In genomic region chr15:72197460-72198409, GRCh38 we compare ENCODE assay signal across 9 cellular contexts. TPM values are rescaled to one million over a fixed set of nuclear protein-coding genes. Genes with fewer than 3 reads are reported as not detected.
DNase-seq lines count a peak whose midpoint lies in the region; ATAC-seq and TF ChIP-seq lines count a peak whose summit lies in the region.
"Had no signal": no experiment of that assay in that cellular context is flagged by ENCODE, and none has a peak within 500 bp of the region (broad histone marks: within the 10 kb centered on the region; RNA-seq: fewer than 3 reads in every experiment).

TSS of gene GRAMD2A (minus strand) at chr15:72197787.

- peak within 1 kb of the TSS in 1 of 8 donors; percentile 76 for H3K27ac Mint-ChIP-seq in CD8-positive, alpha-beta memory T cell
- H3K27ac Mint-ChIP-seq in HFFc6 (peak within 1 kb of the TSS; percentile 65), type B pancreatic cell (peak within 1 kb of the TSS; percentile 78)
- no peak within 1 kb of the TSS for H3K27ac Mint-ChIP-seq in activated CD4-positive, alpha-beta T cell treated with anti-CD3 and anti-CD28 coated beads, Interleukin-2, amount 10 ng/mL, durations not matched to agents 24 days and 14 days
- peak within 1 kb of the TSS in 2 of 10 donors; percentile 33 to 63 for H3K27ac Mint-ChIP-seq in naive thymus-derived CD8-positive, alpha-beta T cell

- H3K36me3 ChIP-seq in CD8-positive, alpha-beta memory T cell (ENCODE audit: insufficient read depth, low read length) = peaks cover 29% of the 10 kb centered on the region
- H3K36me3 ChIP-seq in esophagus (ENCODE audit: control insufficient read depth in 2 of 2, insufficient read depth in 2 of 2, low read length in 1 of 2) = peaks cover 12 to 40% of the 10 kb centered on the region in 2 donors

- whole genome bisulfite sequencing in esophagus, 2 donors = 8 to 13% methylated on average over 65 to 85 of the region's 85 CpGs

- no peak for DNase-seq in CD8-positive, alpha-beta memory T cell
- DNase-seq in HFFc6 (no peak), type B pancreatic cell (ENCODE audit: extremely low spot score, unreplicated experiment) (no peak)
- peak; percentile 76 for DNase-seq in activated CD4-positive, alpha-beta T cell treated with anti-CD3 and anti-CD28 coated beads, Interleukin-2, amount 10 ng/mL, durations not matched to agents 24 days and 14 days
- peak in 4 of 10 donors; percentile 3 to 19 (median 8) for DNase-seq in naive thymus-derived CD8-positive, alpha-beta T cell

- peak within 1 kb of the TSS in 5 of 7 donors; percentile 55 to 82 (median 67) for H3K4me3 Mint-ChIP-seq in CD8-positive, alpha-beta memory T cell
- H3K4me3 Mint-ChIP-seq in HFFc6 (peak within 1 kb of the TSS; percentile 76), type B pancreatic cell (peak within 1 kb of the TSS; percentile 87)
- H3K4me3 Mint-ChIP-seq in activated CD4-positive, alpha-beta T cell treated with anti-CD3 and anti-CD28 coated beads, Interleukin-2, amount 10 ng/mL, durations not matched to agents 24 days and 14 days = peak within 1 kb of the TSS; percentile 69
- peak within 1 kb of the TSS; percentile 57 to 80 (median 70) for H3K4me3 Mint-ChIP-seq in naive thymus-derived CD8-positive, alpha-beta T cell

- H3K36me3 Mint-ChIP-seq in CD8-positive, alpha-beta memory T cell = peaks cover 0 to 47% (median 5%) of the 10 kb centered on the region in 3 donors
- H3K36me3 Mint-ChIP-seq in HFFc6 (ENCODE audit: low read depth) (peaks cover 19% of the 10 kb centered on the region), type B pancreatic cell (peaks cover 4% of the 10 kb centered on the region)
- peaks cover 46% of the 10 kb centered on the region for H3K36me3 Mint-ChIP-seq in activated CD4-positive, alpha-beta T cell treated with anti-CD3 and anti-CD28 coated beads, Interleukin-2, amount 10 ng/mL, durations not matched to agents 24 days and 14 days (ENCODE audit: low read depth)
- H3K36me3 Mint-ChIP-seq in naive thymus-derived CD8-positive, alpha-beta T cell = peaks cover 0 to 48% (median 5%) of the 10 kb centered on the region in 3 donors

- CTCF ChIA-PET in CD8-positive, alpha-beta memory T cell (lab: Charles Lee) = interaction anchor here (2.1 to 5.1 kb wide), 4 partner anchors 24 to 88 kb away, joined by 4 to 51 read pairs (median 18); partner anchors contain the start of gene PKM

- peak; percentile 44 to 52 for ATAC-seq in naive thymus-derived CD8-positive, alpha-beta T cell
- ATAC-seq in GM21423 (IDR thresholded peaks at IDR 0.05; ENCODE audit: unreplicated experiment) (no peak), HG03457 (IDR thresholded peaks at IDR 0.05; ENCODE audit: unreplicated experiment) (no peak)

- no peak within 1 kb of the TSS for H3K4me3 ChIP-seq in CD8-positive, alpha-beta memory T cell (ENCODE audit: low read length)
- H3K4me3 ChIP-seq in esophagus (ENCODE audit: low read depth in 1 of 2, low read length in 2 of 2) = peak within 1 kb of the TSS; percentile 57 to 60

- peaks cover 0 to 17% (median 5%) of the 10 kb centered on the region in 3 donors for H3K4me1 Mint-ChIP-seq in CD8-positive, alpha-beta memory T cell
- peaks cover 31% of the 10 kb centered on the region for H3K4me1 Mint-ChIP-seq in HFFc6 (ENCODE audit: low read depth)
- H3K4me1 Mint-ChIP-seq in activated CD4-positive, alpha-beta T cell treated with anti-CD3 and anti-CD28 coated beads, Interleukin-2, amount 10 ng/mL, durations not matched to agents 24 days and 14 days = peaks cover 18% of the 10 kb centered on the region
- H3K4me1 Mint-ChIP-seq in naive thymus-derived CD8-positive, alpha-beta T cell = peaks cover 3 to 15% (median 9%) of the 10 kb centered on the region in 4 donors
- H3K4me1 Mint-ChIP-seq in type B pancreatic cell (ENCODE audit: unreplicated experiment) = peaks cover 9% of the 10 kb centered on the region

- H3K27ac ChIP-seq in CD8-positive, alpha-beta memory T cell (ENCODE audit: low read depth, low read length) = no peak within 1 kb of the TSS
- H3K27ac ChIP-seq in esophagus (ENCODE audit: low read depth in 2 of 2, low read length in 1 of 2) = peak within 1 kb of the TSS; percentile 8 to 18

- peaks cover 18 to 25% of the 10 kb centered on the region in 2 donors for H3K27me3 Mint-ChIP-seq in CD8-positive, alpha-beta memory T cell
- H3K27me3 Mint-ChIP-seq in HFFc6 (ENCODE audit: insufficient read depth) = peaks cover 17% of the 10 kb centered on the region
- H3K27me3 Mint-ChIP-seq in activated CD4-positive, alpha-beta T cell treated with anti-CD3 and anti-CD28 coated beads, Interleukin-2, amount 10 ng/mL, durations not matched to agents 24 days and 14 days = peaks cover 13% of the 10 kb centered on the region
- H3K27me3 Mint-ChIP-seq in naive thymus-derived CD8-positive, alpha-beta T cell = peaks cover 6 to 36% (median 16%) of the 10 kb centered on the region in 5 donors
- H3K27me3 Mint-ChIP-seq in type B pancreatic cell = peaks cover 37% of the 10 kb centered on the region

- peaks cover 8% of the 10 kb centered on the region for H3K27me3 ChIP-seq in CD8-positive, alpha-beta memory T cell (ENCODE audit: insufficient read depth, low read length, poor library complexity, severe bottlenecking)
- no peaks in the 10 kb centered on the region for H3K27me3 ChIP-seq in esophagus (ENCODE audit: control insufficient read depth in 1 of 2, insufficient read depth in 2 of 2, low read length in 2 of 2)

- no peaks in the 10 kb centered on the region for H3K9me3 ChIP-seq in CD8-positive, alpha-beta memory T cell (ENCODE audit: low read length)
- H3K9me3 ChIP-seq in esophagus (ENCODE audit: control insufficient read depth in 2 of 2, insufficient read depth in 1 of 2, low read depth in 1 of 2, low read length in 1 of 2) = no peaks in the 10 kb centered on the region

- POLR2A ChIA-PET in CD8-positive, alpha-beta memory T cell (lab: Charles Lee) = interaction anchor here (1.7 kb wide), 1 partner anchor 29 kb away, joined by 4 read pairs; no protein-coding TSS in a partner anchor
- POLR2A ChIA-PET in naive thymus-derived CD8-positive, alpha-beta T cell (lab: Charles Lee) = no interaction called here

- no peaks in the 10 kb centered on the region for H3K9me3 Mint-ChIP-seq in CD8-positive, alpha-beta memory T cell
- no peaks in the 10 kb centered on the region for H3K9me3 Mint-ChIP-seq in HFFc6
- H3K9me3 Mint-ChIP-seq in activated CD4-positive, alpha-beta T cell treated with anti-CD3 and anti-CD28 coated beads, Interleukin-2, amount 10 ng/mL, durations not matched to agents 24 days and 14 days = no peaks in the 10 kb centered on the region
- H3K9me3 Mint-ChIP-seq in naive thymus-derived CD8-positive, alpha-beta T cell = no peaks in the 10 kb centered on the region
- no peaks in the 10 kb centered on the region for H3K9me3 Mint-ChIP-seq in type B pancreatic cell

- no peaks in the 10 kb centered on the region for H3K4me1 ChIP-seq in CD8-positive, alpha-beta memory T cell (ENCODE audit: insufficient read depth, low read length)
- peaks cover 8 to 12% of the 10 kb centered on the region in 2 donors for H3K4me1 ChIP-seq in esophagus (ENCODE audit: control insufficient read depth in 2 of 2, insufficient read depth in 2 of 2, low read length in 1 of 2)

- no peak; the same call in 1 of the 2 replicates for TF ChIP-seq CTCF in HFFc6 (IDR thresholded peaks at IDR 0.05)
- no peak for TF ChIP-seq CTCF in type B pancreatic cell (conservative IDR thresholded peaks at IDR 0.05)

- intact Hi-C loops in activated CD4-positive, alpha-beta T cell treated with anti-CD3 and anti-CD28 coated beads, Interleukin-2, amount 10 ng/mL, durations not matched to agents 24 days and 14 days (cut with micrococcal nuclease) = loop anchor here (2.0 to 5.0 kb wide), 2 partner anchors 35 to 75 kb away; partner anchors contain the start of genes PARP6 and PKM

RNA-seq across cellular contexts. Expression of gene GRAMD2A, which starts in this region (rescaled TPM):
- not detected for total RNA-seq in CD8-positive, alpha-beta memory T cell
- polyA plus RNA-seq in CD8-positive, alpha-beta memory T cell = not detected
- under 1 TPM in 1 of 6 experiments, not detected in 5; 0.14 TPM for total RNA-seq in HFFc6 (2021; fragmentation: NEBNext Ultra II Directional; extraction: Animal tissue kit (Norgen Biotek cat#: 25700))
- 0.21 TPM in 1 of 2 replicates, not detected in the other for total RNA-seq in activated CD4-positive, alpha-beta T cell treated with anti-CD3 and anti-CD28 coated beads, Interleukin-2, amount 10 ng/mL, durations not matched to agents 24 days and 14 days
- 1 to 10 TPM; 1.1 to 1.6 TPM for polyA plus RNA-seq in esophagus
- not detected for total RNA-seq in naive thymus-derived CD8-positive, alpha-beta T cell
- polyA plus RNA-seq in naive thymus-derived CD8-positive, alpha-beta T cell = not detected
- 6.0 and 15.5 TPM in 2 replicates for total RNA-seq in type B pancreatic cell (ENCODE audit: low replicate concordance)
- total RNA-seq: HT1080 had no signal

Comparison
In these comparisons a context has a peak if more than half of its experiments do, and no peak if none do; other contexts are left out.
1. Peak in DNase-seq in activated CD4-positive, alpha-beta T cell treated with anti-CD3 and anti-CD28 coated beads, Interleukin-2, amount 10 ng/mL, durations not matched to agents 24 days and 14 days; RNA of the gene not detected or under 1 TPM.
2. Peak in ATAC-seq in naive thymus-derived CD8-positive, alpha-beta T cell; RNA of the gene not detected or under 1 TPM.